In the genomic region with DNA sequence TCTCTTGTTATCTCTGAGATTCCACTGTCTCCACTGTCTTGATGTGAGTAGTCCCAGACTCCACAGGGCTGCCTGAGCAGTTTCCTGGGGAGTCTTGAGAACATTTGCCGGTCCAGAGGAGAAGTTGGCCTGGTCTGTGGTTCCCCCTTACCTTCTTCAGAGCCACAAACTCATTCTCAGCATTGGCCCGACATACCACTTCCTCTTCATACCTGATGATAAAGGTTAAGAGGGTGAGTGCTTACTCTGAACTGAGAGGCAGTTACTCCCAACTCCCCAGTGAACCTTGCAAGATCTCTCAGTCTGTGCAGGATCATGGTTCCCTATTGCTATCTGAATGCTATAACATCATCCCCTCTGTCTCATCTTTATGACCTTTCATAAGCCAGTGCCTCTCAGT, we compare ENCODE assay signal across 22 cellular contexts. TPM values are rescaled to one million over a fixed set of nuclear protein-coding genes. Genes with fewer than 3 reads are reported as not detected.
"Had no signal": no experiment of that assay in that cellular context is flagged by ENCODE, and none has a peak within 500 bp of the region (broad histone marks: within the 10 kb centered on the region; RNA-seq: fewer than 3 reads in every experiment).

No MANE protein-coding gene starts in this region.

- H3K27me3 ChIP-seq: testis, upper lobe of left lung had no signal

- H3K36me3 ChIP-seq: gastroesophageal sphincter, SJCRH30, stomach, upper lobe of left lung had no signal

- H3K4me1 ChIP-seq: gastroesophageal sphincter, SJCRH30, stomach, testis, upper lobe of left lung had no signal

- H3K36me3 Mint-ChIP-seq: naive B cell, WTC11 had no signal

- H3K27ac Mint-ChIP-seq: naive B cell, WTC11 had no signal

- H3K4me3 ChIP-seq: dorsolateral prefrontal cortex, gastroesophageal sphincter, lung, SJCRH30, stomach, testis, upper lobe of left lung had no signal

- DNase-seq: activated CD4-positive, alpha-beta T cell treated with anti-CD3 and anti-CD28 coated beads for 48 hours; activated effector memory CD4-positive, alpha-beta T cell treated with Interleukin-2 at 50 U/mL for 16 hours; dorsolateral prefrontal cortex; erythroblast; left colon; naive B cell; SJCRH30; stimulated activated CD4-positive, alpha-beta T cell treated with anti-CD3 and anti-CD28 coated beads, Interleukin-4, amount 100 ng/mL, for 24 hours; stomach; testis; upper lobe of left lung had no signal

- FAIRE-seq: astrocyte, islet of Langerhans, TTC549 had no signal

- H3K4me3 Mint-ChIP-seq: naive B cell, WTC11 had no signal

- ATAC-seq: gastroesophageal sphincter, left colon, WTC11 had no signal

- H3K4me1 Mint-ChIP-seq: WTC11 had no signal

- H3K9me3 ChIP-seq: gastroesophageal sphincter, SJCRH30, stomach, testis, upper lobe of left lung had no signal

- H3K27ac ChIP-seq: dorsolateral prefrontal cortex, gastroesophageal sphincter, SJCRH30, stomach, testis, upper lobe of left lung had no signal

- H3K9me3 Mint-ChIP-seq: naive B cell, WTC11 had no signal

RNA-seq across cellular contexts. Expression of a gene that starts 2.6 kb away (rescaled TPM):
- total RNA-seq: activated CD8-positive, alpha-beta memory T cell treated with anti-CD3 and anti-CD28 coated beads for 36 hours; astrocyte; bronchial epithelial cell; gastroesophageal sphincter; left colon; lung; mononuclear cell; SJCRH30; stomach; T-helper 2 cell treated with Interferon-gamma antibody and Interleukin-4, amounts not matched to agents 100 ng/mL and 5 ng/mL, for 36 hours; upper lobe of left lung; WTC11 had no signal
- polyA plus RNA-seq: adipose tissue, lung, stomach had no signal

RNA-seq across cellular contexts. Expression of a gene that starts 15.6 kb away (rescaled TPM):
- total RNA-seq: activated CD8-positive, alpha-beta memory T cell treated with anti-CD3 and anti-CD28 coated beads for 36 hours; astrocyte; bronchial epithelial cell; dorsolateral prefrontal cortex; gastroesophageal sphincter; left colon; lung; mononuclear cell; SJCRH30; stomach; T-helper 2 cell treated with Interferon-gamma antibody and Interleukin-4, amounts not matched to agents 100 ng/mL and 5 ng/mL, for 36 hours; upper lobe of left lung; WTC11 had no signal
- polyA plus RNA-seq: adipose tissue, lung, stomach had no signal

RNA-seq across cellular contexts. Expression of a gene that starts 23.3 kb away (rescaled TPM):
- total RNA-seq: activated CD8-positive, alpha-beta memory T cell treated with anti-CD3 and anti-CD28 coated beads for 36 hours; astrocyte; bronchial epithelial cell; gastroesophageal sphincter; left colon; lung; mononuclear cell; SJCRH30; stomach; T-helper 2 cell treated with Interferon-gamma antibody and Interleukin-4, amounts not matched to agents 100 ng/mL and 5 ng/mL, for 36 hours; testis; upper lobe of left lung; WTC11 had no signal
- polyA plus RNA-seq: adipose tissue, lung, stomach had no signal

RNA-seq across cellular contexts. Expression of a gene that starts 51.3 kb away (rescaled TPM):
- total RNA-seq: activated CD8-positive, alpha-beta memory T cell treated with anti-CD3 and anti-CD28 coated beads for 36 hours; astrocyte; dorsolateral prefrontal cortex; gastroesophageal sphincter; left colon; lung; mononuclear cell; SJCRH30; stomach; T-helper 2 cell treated with Interferon-gamma antibody and Interleukin-4, amounts not matched to agents 100 ng/mL and 5 ng/mL, for 36 hours; upper lobe of left lung; WTC11 had no signal
- polyA plus RNA-seq: stomach had no signal
